ENCODE assay signal across 10 cellular contexts in genomic region chr4:109444182-109444844, GRCh38. TPM values are rescaled to one million over a fixed set of nuclear protein-coding genes. Genes with fewer than 3 reads are reported as not detected.
DNase-seq lines count a peak whose midpoint lies in the region; ATAC-seq and TF ChIP-seq lines count a peak whose summit lies in the region.
"Had no signal": no experiment of that assay in that cellular context is flagged by ENCODE, and none has a peak within 500 bp of the region (broad histone marks: within the 10 kb centered on the region; RNA-seq: fewer than 3 reads in every experiment).

No MANE protein-coding gene starts in this region.

- H3K4me1 Mint-ChIP-seq in IgD-negative memory B cell, result peaks cover 47 to 64% (median 58%) of the 10 kb centered on the region in 3 donors
- H3K4me1 Mint-ChIP-seq in neural crest cell, result peaks cover 28% of the 10 kb centered on the region
- H3K4me1 Mint-ChIP-seq in activated T-helper 17 cell treated with anti-CD3 and anti-CD28 coated beads, Interleukin-2, amount 50 U/mL, for 72 hours, result peaks cover 21% of the 10 kb centered on the region

- H3K27me3 Mint-ChIP-seq in IgD-negative memory B cell (no peaks in the 10 kb centered on the region), neural crest cell (ENCODE audit: low read depth) (no peaks in the 10 kb centered on the region)
- no peaks in the 10 kb centered on the region for H3K27me3 Mint-ChIP-seq in activated T-helper 17 cell treated with anti-CD3 and anti-CD28 coated beads, Interleukin-2, amount 50 U/mL, for 72 hours
- H3K27me3 Mint-ChIP-seq: activated naive CD8-positive, alpha-beta T cell treated with anti-CD3 and anti-CD28 coated beads, Interleukin-2, amount 10 ng/mL, durations not matched to agents 7 days and 5 days had no signal

- H3K4me3 Mint-ChIP-seq in IgD-negative memory B cell (peak overlapping the region in 3 of 4 donors; percentile 11 to 66 (median 57)), neural crest cell (no peak overlapping the region)
- no peak overlapping the region for H3K4me3 Mint-ChIP-seq in activated T-helper 17 cell treated with anti-CD3 and anti-CD28 coated beads, Interleukin-2, amount 50 U/mL, for 72 hours
- H3K4me3 Mint-ChIP-seq: activated naive CD8-positive, alpha-beta T cell treated with anti-CD3 and anti-CD28 coated beads, Interleukin-2, amount 10 ng/mL, durations not matched to agents 7 days and 5 days had no signal

- H3K27ac Mint-ChIP-seq in IgD-negative memory B cell (peak overlapping the region; percentile 5 to 87 (median 28)), neural crest cell (ENCODE audit: unreplicated experiment) (peak overlapping the region; percentile 2)
- H3K27ac Mint-ChIP-seq in activated T-helper 17 cell treated with anti-CD3 and anti-CD28 coated beads, Interleukin-2, amount 50 U/mL, for 72 hours, result no peak overlapping the region

- ATAC-seq in GM18907 (IDR thresholded peaks at IDR 0.05; ENCODE audit: unreplicated experiment), result peak; percentile 72
- no peak for ATAC-seq in activated T-helper 17 cell treated with anti-CD3 and anti-CD28 coated beads, Interleukin-2, amount 50 U/mL, for 72 hours (replicated peaks)

- peaks cover 1% of the 10 kb centered on the region for H3K36me3 Mint-ChIP-seq in IgD-negative memory B cell
- H3K36me3 Mint-ChIP-seq in neural crest cell (ENCODE audit: low read depth), result peaks cover 23% of the 10 kb centered on the region
- peaks cover 41% of the 10 kb centered on the region for H3K36me3 Mint-ChIP-seq in activated T-helper 17 cell treated with anti-CD3 and anti-CD28 coated beads, Interleukin-2, amount 50 U/mL, for 72 hours (ENCODE audit: low read depth)

- DNase-seq in HEK293T (ENCODE audit: extremely low spot score) (no peak), neural crest cell (ENCODE audit: low read depth, low spot score) (no peak), posterior cingulate gyrus (no peak)
- no peak for DNase-seq in stimulated activated CD4-positive, alpha-beta T cell treated with anti-CD3 and anti-CD28 coated beads, Interleukin-1b, Interleukin-23, amount 100 ng/mL, for 48 hours
- DNase-seq: activated naive CD8-positive, alpha-beta T cell treated with anti-CD3 and anti-CD28 coated beads, Interleukin-2, amount 10 ng/mL, durations not matched to agents 7 days and 5 days; GM23248; testis had no signal

- POLR2A ChIA-PET in HEK293T (lab: Yijun Ruan, JAX), result no interaction called here

- CTCF ChIA-PET in HEK293T (lab: Yijun Ruan, JAX), result no interaction called here

- intact Hi-C loops in posterior cingulate gyrus (cut with DNase I), result no loop called here

- no peak for TF ChIP-seq CTCF in neural crest cell (conservative IDR thresholded peaks at IDR 0.05)

- H3K9me3 Mint-ChIP-seq in IgD-negative memory B cell (no peaks in the 10 kb centered on the region), neural crest cell (no peaks in the 10 kb centered on the region)
- H3K9me3 Mint-ChIP-seq in activated T-helper 17 cell treated with anti-CD3 and anti-CD28 coated beads, Interleukin-2, amount 50 U/mL, for 72 hours, result no peaks in the 10 kb centered on the region

TF ChIP-seq in HEK293T, 16 proteins besides CTCF, POLR2A, EP300 and RAD21:
- TF ChIP-seq ZNF384 (IDR thresholded peaks at IDR 0.05), result peak; percentile 67; the same call in 1 of the 2 replicates
- TF ChIP-seq LEF1 (IDR thresholded peaks at IDR 0.05; ENCODE audit: borderline replicate concordance), result no peak
- no peak for TF ChIP-seq ELF4 (IDR thresholded peaks at IDR 0.05)
- TF ChIP-seq HDGF (IDR thresholded peaks at IDR 0.05; ENCODE audit: borderline replicate concordance), result no peak
- no peak for TF ChIP-seq ARNT (IDR thresholded peaks at IDR 0.05)
- TF ChIP-seq FOXK2 (IDR thresholded peaks at IDR 0.05), result no peak
- TF ChIP-seq TARDBP (IDR thresholded peaks at IDR 0.05), result no peak
- TF ChIP-seq FOXM1 (IDR thresholded peaks at IDR 0.05; ENCODE audit: borderline replicate concordance), result no peak
- TF ChIP-seq PKNOX1 (IDR thresholded peaks at IDR 0.05), result no peak
TF ChIP-seq in HEK293T: peak in this region for 1.

RNA-seq across cellular contexts. Expression of gene SEC24B, which starts 10.7 kb away (rescaled TPM):
- 16.4 TPM for polyA plus RNA-seq in IgD-negative memory B cell
- 31.7 and 33.4 TPM in 2 replicates for total RNA-seq in neural crest cell
- total RNA-seq in activated T-helper 17 cell treated with anti-CD3 and anti-CD28 coated beads, Interleukin-2, amount 50 U/mL, for 72 hours, result 10 to 100 TPM; 25.2 to 28.1 TPM

Comparison
In these comparisons a context has a peak if more than half of its experiments do, and no peak if none do; other contexts are left out.
1. H3K4me3 Mint-ChIP-seq: peak in IgD-negative memory B cell (3 of 4); none in neural crest cell (single experiment) and activated T-helper 17 cell treated with anti-CD3 and anti-CD28 coated beads, Interleukin-2, amount 50 U/mL, for 72 hours (single experiment).